ENCODE assay signal across 15 cellular contexts in the genomic region with DNA sequence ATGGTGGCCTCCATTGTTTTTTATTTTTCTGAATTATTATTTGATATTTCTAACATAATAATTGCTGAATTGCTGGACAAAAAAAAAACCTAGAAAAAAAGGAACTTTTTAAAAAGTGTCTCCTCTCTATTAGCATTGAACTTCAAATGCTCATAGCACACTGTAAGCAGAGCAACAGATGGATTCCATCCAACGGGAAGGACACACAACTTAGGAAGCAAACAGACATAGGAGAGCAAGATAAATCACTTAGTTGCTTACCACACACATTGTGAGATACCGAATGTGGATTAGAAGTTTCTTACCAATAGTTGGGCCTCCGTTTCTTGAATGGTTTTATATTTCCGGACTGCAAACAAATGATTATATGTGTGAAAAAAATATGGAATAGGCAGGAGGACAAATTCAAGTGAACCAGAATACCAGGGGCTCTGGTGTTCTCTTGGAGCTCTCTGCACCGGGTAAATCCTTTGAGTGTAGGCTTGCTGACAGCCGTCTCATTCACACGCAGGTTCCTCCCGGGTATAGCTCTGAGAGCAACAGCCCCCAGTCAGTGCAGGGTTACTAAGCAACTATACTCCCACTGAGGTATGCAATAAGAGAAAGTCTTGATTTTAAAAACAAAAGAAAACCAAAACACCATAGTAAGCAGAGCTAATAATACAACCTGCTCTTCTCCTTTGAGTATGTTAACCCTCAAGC.
"Had no signal": no experiment of that assay in that cellular context is flagged by ENCODE, and none has a peak within 500 bp of the region (broad histone marks: within the 10 kb centered on the region; RNA-seq: fewer than 3 reads in every experiment).

No MANE protein-coding gene starts in this region.

- H3K4me1 ChIP-seq: SJSA1 had no signal

- H3K4me3 Mint-ChIP-seq: activated B cell treated with CpG ODN at 0.5 μM for 24 hours; activated CD8-positive, alpha-beta T cell treated with anti-CD3 and anti-CD28 coated beads for 36 hours; activated naive CD8-positive, alpha-beta T cell treated with anti-CD3 and anti-CD28 coated beads for 36 hours; activated T-cell treated with anti-CD3 and anti-CD28 coated beads, Interleukin-2, amount 50 U/mL, for 72 hours; immature natural killer cell; memory B cell; natural killer cell treated with Interleukin-12 subunit alpha and Interleukin-12 subunit beta and Interleukin-15 and Interleukin-18, amount 100 ng/mL, for 72 hours; stimulated activated memory B cell treated with anti-CD40 and anti-IgM and Interleukin-4, amounts not matched to agents 10 μg/mL and 1 μg/mL and 100 μg/mL, for 72 hours had no signal

- H3K4me1 Mint-ChIP-seq: activated B cell treated with CpG ODN at 0.5 μM for 24 hours; activated naive CD8-positive, alpha-beta T cell treated with anti-CD3 and anti-CD28 coated beads for 36 hours; immature natural killer cell; memory B cell; stimulated activated memory B cell treated with anti-CD40 and anti-IgM and Interleukin-4, amounts not matched to agents 10 μg/mL and 1 μg/mL and 100 μg/mL, for 72 hours had no signal

- H3K27ac Mint-ChIP-seq: activated B cell treated with CpG ODN at 0.5 μM for 24 hours; activated CD8-positive, alpha-beta T cell treated with anti-CD3 and anti-CD28 coated beads for 36 hours; activated naive CD8-positive, alpha-beta T cell treated with anti-CD3 and anti-CD28 coated beads for 36 hours; activated T-cell treated with anti-CD3 and anti-CD28 coated beads, Interleukin-2, amount 50 U/mL, for 72 hours; immature natural killer cell; memory B cell; stimulated activated memory B cell treated with anti-CD40 and anti-IgM and Interleukin-4, amounts not matched to agents 10 μg/mL and 1 μg/mL and 100 μg/mL, for 72 hours had no signal

- H3K27ac ChIP-seq: brain microvascular endothelial cell, pancreas, SJSA1 had no signal

- H3K4me3 ChIP-seq: pancreas, SJSA1 had no signal

- DNase-seq: activated B cell treated with CpG ODN at 0.5 μM for 24 hours; activated CD4-positive, alpha-beta T cell treated with anti-CD3 and anti-CD28 coated beads for 48 hours; activated CD8-positive, alpha-beta T cell treated with anti-CD3 and anti-CD28 coated beads for 36 hours; activated gamma-delta T cell; activated naive CD8-positive, alpha-beta T cell treated with anti-CD3 and anti-CD28 coated beads for 36 hours; activated T-cell treated with anti-CD3 and anti-CD28 coated beads, Interleukin-2, amount 50 U/mL, for 72 hours; brain microvascular endothelial cell; immature natural killer cell; pancreas; stimulated activated CD4-positive, alpha-beta T cell treated with anti-CD3 and anti-CD28 coated beads, Interleukin-2, amount 100 ng/mL, for 48 hours; SW 1271 had no signal

- H3K36me3 ChIP-seq: brain microvascular endothelial cell, pancreas, SJSA1 had no signal

- H3K9me3 ChIP-seq: pancreas, SJSA1 had no signal

- H3K36me3 Mint-ChIP-seq: activated naive CD8-positive, alpha-beta T cell treated with anti-CD3 and anti-CD28 coated beads for 36 hours; immature natural killer cell; memory B cell; natural killer cell treated with Interleukin-12 subunit alpha and Interleukin-12 subunit beta and Interleukin-15 and Interleukin-18, amount 100 ng/mL, for 72 hours; stimulated activated memory B cell treated with anti-CD40 and anti-IgM and Interleukin-4, amounts not matched to agents 10 μg/mL and 1 μg/mL and 100 μg/mL, for 72 hours had no signal

- H3K27me3 ChIP-seq: brain microvascular endothelial cell, pancreas, SJSA1 had no signal

- H3K9me3 Mint-ChIP-seq: activated B cell treated with CpG ODN at 0.5 μM for 24 hours; activated CD8-positive, alpha-beta T cell treated with anti-CD3 and anti-CD28 coated beads for 36 hours; activated naive CD8-positive, alpha-beta T cell treated with anti-CD3 and anti-CD28 coated beads for 36 hours; activated T-cell treated with anti-CD3 and anti-CD28 coated beads, Interleukin-2, amount 50 U/mL, for 72 hours; immature natural killer cell; memory B cell; natural killer cell treated with Interleukin-12 subunit alpha and Interleukin-12 subunit beta and Interleukin-15 and Interleukin-18, amount 100 ng/mL, for 72 hours; stimulated activated memory B cell treated with anti-CD40 and anti-IgM and Interleukin-4, amounts not matched to agents 10 μg/mL and 1 μg/mL and 100 μg/mL, for 72 hours had no signal

- H3K27me3 Mint-ChIP-seq: activated B cell treated with CpG ODN at 0.5 μM for 24 hours; activated CD8-positive, alpha-beta T cell treated with anti-CD3 and anti-CD28 coated beads for 36 hours; activated naive CD8-positive, alpha-beta T cell treated with anti-CD3 and anti-CD28 coated beads for 36 hours; memory B cell; natural killer cell treated with Interleukin-12 subunit alpha and Interleukin-12 subunit beta and Interleukin-15 and Interleukin-18, amount 100 ng/mL, for 72 hours; stimulated activated memory B cell treated with anti-CD40 and anti-IgM and Interleukin-4, amounts not matched to agents 10 μg/mL and 1 μg/mL and 100 μg/mL, for 72 hours had no signal
